In genomic region chr21:45261093-45261492, GRCh38 we compare ENCODE assay signal across 23 cellular contexts.
"Had no signal": no experiment of that assay in that cellular context is flagged by ENCODE, and none has a peak within 500 bp of the region (broad histone marks: within the 10 kb centered on the region; RNA-seq: fewer than 3 reads in every experiment).

No MANE protein-coding gene starts in this region.

- H3K4me3 ChIP-seq: dorsolateral prefrontal cortex, hepatocyte, right lobe of liver, skin epidermis, transverse colon had no signal

- H3K27me3 ChIP-seq: hepatocyte, right lobe of liver had no signal

- DNase-seq: activated CD4-positive, alpha-beta T cell treated with anti-CD3 and anti-CD28 coated beads for 48 hours; activated CD8-positive, alpha-beta T cell treated with anti-CD3 and anti-CD28 coated beads, Interleukin-2, amount 10 ng/mL, durations not matched to agents 7 days and 5 days; brain microvascular endothelial cell; central memory CD4-positive, alpha-beta T cell; effector memory CD8-positive, alpha-beta T cell; glutamatergic neuron; left ventricle myocardium superior; T1000; transverse colon had no signal

- FAIRE-seq: endothelial cell of umbilical vein, frontal cortex, urothelium cell line had no signal

- H3K9me3 ChIP-seq: neutrophil, right lobe of liver, transverse colon had no signal

- H3K4me1 ChIP-seq: parathyroid adenoma, transverse colon had no signal

- H3K27ac ChIP-seq: brain microvascular endothelial cell, dorsolateral prefrontal cortex, hepatocyte, neutrophil, parathyroid adenoma, skin epidermis, transverse colon had no signal

- H3K9ac ChIP-seq: parathyroid adenoma had no signal

- ATAC-seq: activated CD8-positive, alpha-beta T cell treated with anti-CD3 and anti-CD28 coated beads, Interleukin-2, amount 10 ng/mL, durations not matched to agents 7 days and 5 days; activated naive CD4-positive, alpha-beta T cell treated with anti-CD3 and anti-CD28 coated beads, Interleukin-2, amount 50 U/mL, for 72 hours; effector memory CD8-positive, alpha-beta T cell; esophagus mucosa; left ventricle myocardium superior; natural killer cell treated with Interleukin-12 subunit alpha and Interleukin-12 subunit beta and Interleukin-15 and Interleukin-18, amount 100 ng/mL, for 72 hours; stimulated activated effector memory CD8-positive, alpha-beta T cell treated with anti-CD3 and anti-CD28 coated beads, Interleukin-12 subunit alpha, Interleukin-12 subunit beta, amount 100 ng/mL, for 72 hours; stimulated activated naive CD8-positive, alpha-beta T cell treated with anti-CD3 and anti-CD28 coated beads, Interleukin-15, amount 100 ng/mL, for 72 hours had no signal
